23 cellular contexts compared by ENCODE assay signal in genomic region chr1:209383422-209383821, GRCh38.
DNase-seq lines count a peak whose midpoint lies in the region; ATAC-seq, FAIRE-seq and TF ChIP-seq lines count a peak whose summit lies in the region.
"Had no signal": no experiment of that assay in that cellular context is flagged by ENCODE, and none has a peak within 500 bp of the region (broad histone marks: within the 10 kb centered on the region; RNA-seq: fewer than 3 reads in every experiment).

No MANE protein-coding gene starts in this region.

- H3K4me3 ChIP-seq in astrocyte of the spinal cord (ENCODE audit: low read depth, low read length): no peak overlapping the region
- peak overlapping the region in 2 of 3 experiments; percentile 51 to 58 for H3K4me3 ChIP-seq in keratinocyte (ENCODE audit: control insufficient read depth in 2 of 3, extremely low read depth in 1 of 3, insufficient read depth in 2 of 3, low read depth in 1 of 3, low read length in 3 of 3)
- H3K4me3 ChIP-seq: psoas muscle had no signal

- DNase-seq in NCI-H2171 treated with DMSO at 0.1 percent for 48 hours (lab: John Stamatoyannopoulos, UW) (peak; percentile 48), NCI-H2171 (lab: John Stamatoyannopoulos, UW) (no peak), astrocyte of the spinal cord (ENCODE audit: low read depth, low spot score) (peak; percentile 19), keratinocyte (ENCODE audit: low read depth, low spot score) (no peak), type B pancreatic cell (ENCODE audit: extremely low spot score, unreplicated experiment) (no peak), chondrocyte (ENCODE audit: low spot score) (no peak)
- no peak for DNase-seq in activated CD4-positive, alpha-beta T cell treated with anti-CD3 and anti-CD28 coated beads for 36 hours
- DNase-seq: activated CD8-positive, alpha-beta T cell treated with anti-CD3 and anti-CD28 coated beads for 36 hours; activated naive CD4-positive, alpha-beta T cell treated with anti-CD3 and anti-CD28 coated beads for 36 hours; activated T-cell treated with anti-CD3 and anti-CD28 coated beads, Interleukin-2, amount 50 U/mL, for 24 hours; C1 segment of cervical spinal cord; hypothalamus; NCI-H2029; NCI-H524 treated with DMSO at 0.1 percent for 48 hours; psoas muscle; stimulated activated CD4-positive, alpha-beta T cell treated with anti-CD3 and anti-CD28 coated beads, Interleukin-4, amount 100 ng/mL, for 24 hours; T-helper 2 cell; WERI-Rb-1 had no signal

- CTCF ChIA-PET in activated CD4-positive, alpha-beta T cell treated with anti-CD3 and anti-CD28 coated beads for 36 hours (lab: Charles Lee): interaction anchor here (0.8 to 1.6 kb wide), 3 partner anchors 15 to 23 kb away, joined by 3 to 4 read pairs (median 4); no protein-coding TSS in a partner anchor

- intact Hi-C loops in activated CD4-positive, alpha-beta T cell treated with anti-CD3 and anti-CD28 coated beads for 36 hours (cut with DNase I, micrococcal nuclease): no loop called here

- peak overlapping the region; percentile 87 for H3K27ac Mint-ChIP-seq in type B pancreatic cell
- no peak overlapping the region for H3K27ac Mint-ChIP-seq in activated CD4-positive, alpha-beta T cell treated with anti-CD3 and anti-CD28 coated beads for 36 hours
- no peak overlapping the region for H3K27ac Mint-ChIP-seq in chondrocyte (ENCODE audit: unreplicated experiment)
- H3K27ac Mint-ChIP-seq in activated T-helper 17 cell treated with anti-CD3 and anti-CD28 coated beads, Interleukin-2, amount 50 U/mL, for 72 hours: no peak overlapping the region
- H3K27ac Mint-ChIP-seq: activated CD8-positive, alpha-beta T cell treated with anti-CD3 and anti-CD28 coated beads for 36 hours; activated naive CD4-positive, alpha-beta T cell treated with anti-CD3 and anti-CD28 coated beads for 36 hours; activated T-cell treated with anti-CD3 and anti-CD28 coated beads, Interleukin-2, amount 50 U/mL, for 24 hours; nephron had no signal

- no peaks in the 10 kb centered on the region for H4K20me1 ChIP-seq in keratinocyte (ENCODE audit: control insufficient read depth, extremely low read depth, insufficient read depth, low read length)

- peaks cover 4% of the 10 kb centered on the region for H3K9me3 Mint-ChIP-seq in type B pancreatic cell
- no peaks in the 10 kb centered on the region for H3K9me3 Mint-ChIP-seq in activated CD4-positive, alpha-beta T cell treated with anti-CD3 and anti-CD28 coated beads for 36 hours (ENCODE audit: low read depth)
- H3K9me3 Mint-ChIP-seq in chondrocyte (ENCODE audit: low read depth): no peaks in the 10 kb centered on the region
- H3K9me3 Mint-ChIP-seq in activated T-helper 17 cell treated with anti-CD3 and anti-CD28 coated beads, Interleukin-2, amount 50 U/mL, for 72 hours: no peaks in the 10 kb centered on the region
- H3K9me3 Mint-ChIP-seq: activated CD8-positive, alpha-beta T cell treated with anti-CD3 and anti-CD28 coated beads for 36 hours; activated naive CD4-positive, alpha-beta T cell treated with anti-CD3 and anti-CD28 coated beads for 36 hours; activated T-cell treated with anti-CD3 and anti-CD28 coated beads, Interleukin-2, amount 50 U/mL, for 24 hours; nephron had no signal

- TF ChIP-seq CTCF in astrocyte of the spinal cord (IDR thresholded peaks at IDR 0.05; ENCODE audit: low read depth, low read length): no peak
- TF ChIP-seq CTCF in keratinocyte (optimal IDR thresholded peaks at IDR 0.05 in 1 of 3, IDR thresholded peaks at IDR 0.05 in 1 of 3, conservative IDR thresholded peaks at IDR 0.05 in 1 of 3; ENCODE audit: extremely low read depth in 1 of 3, insufficient read depth in 2 of 3, low read length in 3 of 3): no peak
- no peak for TF ChIP-seq CTCF in type B pancreatic cell (conservative IDR thresholded peaks at IDR 0.05)
- no peak for TF ChIP-seq CTCF in chondrocyte (IDR thresholded peaks at IDR 0.05)

- no peaks in the 10 kb centered on the region for H3K36me3 ChIP-seq in keratinocyte (ENCODE audit: control insufficient read depth in 2 of 2, extremely low read depth in 1 of 2, insufficient read depth in 2 of 2, low read length in 2 of 2)
- H3K36me3 ChIP-seq: WERI-Rb-1 had no signal

- no peaks in the 10 kb centered on the region for H3K9me3 ChIP-seq in keratinocyte (ENCODE audit: control insufficient read depth, low read depth, low read length)
- H3K9me3 ChIP-seq: psoas muscle had no signal

- H3K36me3 Mint-ChIP-seq in type B pancreatic cell: no peaks in the 10 kb centered on the region
- no peaks in the 10 kb centered on the region for H3K36me3 Mint-ChIP-seq in activated CD4-positive, alpha-beta T cell treated with anti-CD3 and anti-CD28 coated beads for 36 hours (ENCODE audit: low read depth)
- H3K36me3 Mint-ChIP-seq in chondrocyte (ENCODE audit: low read depth): no peaks in the 10 kb centered on the region
- H3K36me3 Mint-ChIP-seq in activated T-helper 17 cell treated with anti-CD3 and anti-CD28 coated beads, Interleukin-2, amount 50 U/mL, for 72 hours (ENCODE audit: low read depth): no peaks in the 10 kb centered on the region

- H3K27ac ChIP-seq in keratinocyte (ENCODE audit: control insufficient read depth, insufficient read depth, low read length): peak overlapping the region; percentile 98
- H3K27ac ChIP-seq: psoas muscle, WERI-Rb-1 had no signal

- no peak for ATAC-seq in activated CD4-positive, alpha-beta T cell treated with anti-CD3 and anti-CD28 coated beads for 36 hours
- ATAC-seq in activated T-helper 17 cell treated with anti-CD3 and anti-CD28 coated beads, Interleukin-2, amount 50 U/mL, for 72 hours (replicated peaks): no peak
- ATAC-seq: activated CD8-positive, alpha-beta T cell treated with anti-CD3 and anti-CD28 coated beads for 36 hours; psoas muscle had no signal

- H3K27me3 ChIP-seq in keratinocyte (ENCODE audit: control insufficient read depth, extremely low read depth, insufficient read depth, low read length): no peaks in the 10 kb centered on the region

- POLR2A ChIA-PET in activated CD4-positive, alpha-beta T cell treated with anti-CD3 and anti-CD28 coated beads for 36 hours (lab: Charles Lee): no interaction called here

- H3K79me2 ChIP-seq in keratinocyte (ENCODE audit: control insufficient read depth, insufficient read depth, low read length): no peaks in the 10 kb centered on the region

- H3K4me3 Mint-ChIP-seq in type B pancreatic cell (peak overlapping the region; percentile 27), chondrocyte (ENCODE audit: unreplicated experiment) (no peak overlapping the region)
- no peak overlapping the region for H3K4me3 Mint-ChIP-seq in activated CD4-positive, alpha-beta T cell treated with anti-CD3 and anti-CD28 coated beads for 36 hours
- no peak overlapping the region for H3K4me3 Mint-ChIP-seq in activated T-helper 17 cell treated with anti-CD3 and anti-CD28 coated beads, Interleukin-2, amount 50 U/mL, for 72 hours
- H3K4me3 Mint-ChIP-seq: activated CD8-positive, alpha-beta T cell treated with anti-CD3 and anti-CD28 coated beads for 36 hours; activated naive CD4-positive, alpha-beta T cell treated with anti-CD3 and anti-CD28 coated beads for 36 hours; activated T-cell treated with anti-CD3 and anti-CD28 coated beads, Interleukin-2, amount 50 U/mL, for 24 hours; nephron had no signal

- no peak overlapping the region for H2AFZ ChIP-seq in keratinocyte (ENCODE audit: control insufficient read depth, low read length)

- H3K4me1 Mint-ChIP-seq in type B pancreatic cell (ENCODE audit: unreplicated experiment): peaks cover 27% of the 10 kb centered on the region
- no peaks in the 10 kb centered on the region for H3K4me1 Mint-ChIP-seq in activated CD4-positive, alpha-beta T cell treated with anti-CD3 and anti-CD28 coated beads for 36 hours
- peaks cover 12% of the 10 kb centered on the region for H3K4me1 Mint-ChIP-seq in chondrocyte (ENCODE audit: low read depth)
- H3K4me1 Mint-ChIP-seq in activated T-helper 17 cell treated with anti-CD3 and anti-CD28 coated beads, Interleukin-2, amount 50 U/mL, for 72 hours: no peaks in the 10 kb centered on the region
- H3K4me1 Mint-ChIP-seq: nephron had no signal

- FAIRE-seq in keratinocyte (lab: Jason Lieb, UNC): no peak
- FAIRE-seq: D721Med, endometrium, GM19239 had no signal

- in situ Hi-C loops in astrocyte of the spinal cord (cut with HindIII; ENCODE audit: low sequenced_read_pairs): no loop called here

- dilution Hi-C loops in keratinocyte (cut with MboI; ENCODE audit: extremely low pct_ligation_motif_present, low sequenced_read_pairs): no loop called here

- H3K9me1 ChIP-seq in keratinocyte (ENCODE audit: control insufficient read depth, extremely low read depth, insufficient read depth, low read length): no peaks in the 10 kb centered on the region

- peak overlapping the region; percentile 87 for H3K4me2 ChIP-seq in keratinocyte (ENCODE audit: control insufficient read depth, extremely low read depth, insufficient read depth, low read depth, low read length)

- H3K4me1 ChIP-seq in keratinocyte (ENCODE audit: control insufficient read depth, extremely low read depth, insufficient read depth, low read length): peaks cover 89% of the 10 kb centered on the region
- H3K4me1 ChIP-seq: psoas muscle had no signal

- peak overlapping the region; percentile 74 for H3K9ac ChIP-seq in keratinocyte (ENCODE audit: control insufficient read depth, extremely low read depth, insufficient read depth, low read length)

- H3K27me3 Mint-ChIP-seq in type B pancreatic cell (no peaks in the 10 kb centered on the region), chondrocyte (ENCODE audit: low read depth) (no peaks in the 10 kb centered on the region)
- peaks cover 4% of the 10 kb centered on the region for H3K27me3 Mint-ChIP-seq in activated CD4-positive, alpha-beta T cell treated with anti-CD3 and anti-CD28 coated beads for 36 hours
- H3K27me3 Mint-ChIP-seq in activated T-helper 17 cell treated with anti-CD3 and anti-CD28 coated beads, Interleukin-2, amount 50 U/mL, for 72 hours: peaks cover 11% of the 10 kb centered on the region
- H3K27me3 Mint-ChIP-seq: activated CD8-positive, alpha-beta T cell treated with anti-CD3 and anti-CD28 coated beads for 36 hours; activated T-cell treated with anti-CD3 and anti-CD28 coated beads, Interleukin-2, amount 50 U/mL, for 24 hours had no signal

Comparison
In these comparisons a context has a peak if more than half of its experiments do, and no peak if none do; other contexts are left out.
1. DNase-seq: peak in NCI-H2171 treated with DMSO at 0.1 percent for 48 hours (single experiment) and astrocyte of the spinal cord (single experiment); none in NCI-H2171 (single experiment), keratinocyte (single experiment), type B pancreatic cell (single experiment), activated CD4-positive, alpha-beta T cell treated with anti-CD3 and anti-CD28 coated beads for 36 hours (single experiment) and chondrocyte (single experiment).